Comparison of ENCODE assay signal across 1 cellular context in genomic region chr6:3068329-3069223, GRCh38.
A peak's percentile ranks its signal among the peaks of the same experiment; 100 is the strongest.
TF ChIP-seq lines count a peak whose summit lies in the region.

TSS of gene RIPK1 (plus strand) at chr6:3068494. CDS start at chr6:3076824, 8,330 bp downstream.

TF ChIP-seq in GM12878, 131 proteins besides CTCF, POLR2A, EP300 and RAD21 (continued from another document and continues in another):
- TF ChIP-seq, protein P1, sequence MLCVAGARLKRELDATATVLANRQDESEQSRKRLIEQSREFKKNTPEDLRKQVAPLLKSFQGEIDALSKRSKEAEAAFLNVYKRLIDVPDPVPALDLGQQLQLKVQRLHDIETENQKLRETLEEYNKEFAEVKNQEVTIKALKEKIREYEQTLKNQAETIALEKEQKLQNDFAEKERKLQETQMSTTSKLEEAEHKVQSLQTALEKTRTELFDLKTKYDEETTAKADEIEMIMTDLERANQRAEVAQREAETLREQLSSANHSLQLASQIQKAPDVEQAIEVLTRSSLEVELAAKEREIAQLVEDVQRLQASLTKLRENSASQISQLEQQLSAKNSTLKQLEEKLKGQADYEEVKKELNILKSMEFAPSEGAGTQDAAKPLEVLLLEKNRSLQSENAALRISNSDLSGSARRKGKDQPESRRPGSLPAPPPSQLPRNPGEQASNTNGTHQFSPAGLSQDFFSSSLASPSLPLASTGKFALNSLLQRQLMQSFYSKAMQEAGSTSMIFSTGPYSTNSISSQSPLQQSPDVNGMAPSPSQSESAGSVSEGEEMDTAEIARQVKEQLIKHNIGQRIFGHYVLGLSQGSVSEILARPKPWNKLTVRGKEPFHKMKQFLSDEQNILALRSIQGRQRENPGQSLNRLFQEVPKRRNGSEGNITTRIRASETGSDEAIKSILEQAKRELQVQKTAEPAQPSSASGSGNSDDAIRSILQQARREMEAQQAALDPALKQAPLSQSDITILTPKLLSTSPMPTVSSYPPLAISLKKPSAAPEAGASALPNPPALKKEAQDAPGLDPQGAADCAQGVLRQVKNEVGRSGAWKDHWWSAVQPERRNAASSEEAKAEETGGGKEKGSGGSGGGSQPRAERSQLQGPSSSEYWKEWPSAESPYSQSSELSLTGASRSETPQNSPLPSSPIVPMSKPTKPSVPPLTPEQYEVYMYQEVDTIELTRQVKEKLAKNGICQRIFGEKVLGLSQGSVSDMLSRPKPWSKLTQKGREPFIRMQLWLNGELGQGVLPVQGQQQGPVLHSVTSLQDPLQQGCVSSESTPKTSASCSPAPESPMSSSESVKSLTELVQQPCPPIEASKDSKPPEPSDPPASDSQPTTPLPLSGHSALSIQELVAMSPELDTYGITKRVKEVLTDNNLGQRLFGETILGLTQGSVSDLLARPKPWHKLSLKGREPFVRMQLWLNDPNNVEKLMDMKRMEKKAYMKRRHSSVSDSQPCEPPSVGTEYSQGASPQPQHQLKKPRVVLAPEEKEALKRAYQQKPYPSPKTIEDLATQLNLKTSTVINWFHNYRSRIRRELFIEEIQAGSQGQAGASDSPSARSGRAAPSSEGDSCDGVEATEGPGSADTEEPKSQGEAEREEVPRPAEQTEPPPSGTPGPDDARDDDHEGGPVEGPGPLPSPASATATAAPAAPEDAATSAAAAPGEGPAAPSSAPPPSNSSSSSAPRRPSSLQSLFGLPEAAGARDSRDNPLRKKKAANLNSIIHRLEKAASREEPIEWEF (IDR thresholded peaks at IDR 0.05; ENCODE audit: insufficient replicate concordance, low read depth, low read length) = no peak
- TF ChIP-seq HDAC6 (IDR thresholded peaks at IDR 0.05; ENCODE audit: unreplicated experiment) = peak; percentile 27
- no peak for TF ChIP-seq CEBPB (IDR thresholded peaks at IDR 0.05; ENCODE audit: borderline replicate concordance in 1 of 2, low read depth in 2 of 2, low read length in 2 of 2)
- TF ChIP-seq, protein P2, sequence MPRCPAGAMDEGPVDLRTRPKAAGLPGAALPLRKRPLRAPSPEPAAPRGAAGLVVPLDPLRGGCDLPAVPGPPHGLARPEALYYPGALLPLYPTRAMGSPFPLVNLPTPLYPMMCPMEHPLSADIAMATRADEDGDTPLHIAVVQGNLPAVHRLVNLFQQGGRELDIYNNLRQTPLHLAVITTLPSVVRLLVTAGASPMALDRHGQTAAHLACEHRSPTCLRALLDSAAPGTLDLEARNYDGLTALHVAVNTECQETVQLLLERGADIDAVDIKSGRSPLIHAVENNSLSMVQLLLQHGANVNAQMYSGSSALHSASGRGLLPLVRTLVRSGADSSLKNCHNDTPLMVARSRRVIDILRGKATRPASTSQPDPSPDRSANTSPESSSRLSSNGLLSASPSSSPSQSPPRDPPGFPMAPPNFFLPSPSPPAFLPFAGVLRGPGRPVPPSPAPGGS (IDR thresholded peaks at IDR 0.05; ENCODE audit: borderline replicate concordance, insufficient read depth, low read depth, low read length, poor library complexity, severe bottlenecking) = peak; percentile 61
- no peak for TF ChIP-seq RELB (IDR thresholded peaks at IDR 0.05; ENCODE audit: low read depth)
- peak; percentile 32; the same call in 1 of the 2 replicates for TF ChIP-seq HCFC1 (IDR thresholded peaks at IDR 0.05; ENCODE audit: low read length)
- no peak for TF ChIP-seq ZNF274 (IDR thresholded peaks at IDR 0.05; ENCODE audit: insufficient read depth, insufficient read length)
- TF ChIP-seq NR2C1 (IDR thresholded peaks at IDR 0.05) = peak; percentile 66
- TF ChIP-seq CBFB (IDR thresholded peaks at IDR 0.05; ENCODE audit: low read depth) = no peak
- no peak for TF ChIP-seq NRF1 (conservative IDR thresholded peaks at IDR 0.05; ENCODE audit: low read depth, low read length)
- TF ChIP-seq ELK1 (IDR thresholded peaks at IDR 0.05; ENCODE audit: low read depth, low read length) = peak; percentile 94
- TF ChIP-seq MEF2B (IDR thresholded peaks at IDR 0.05; ENCODE audit: partially characterized antibody, poor library complexity, severe bottlenecking) = no peak
- peak; percentile 100 for TF ChIP-seq LARP7 (IDR thresholded peaks at IDR 0.05)
- TF ChIP-seq ZNF384 (IDR thresholded peaks at IDR 0.05; ENCODE audit: borderline replicate concordance, low read depth, low read length) = no peak
- TF ChIP-seq BRCA1 (IDR thresholded peaks at IDR 0.05; ENCODE audit: low read depth, low read length) = no peak
- 0 out of 2 replicates have a peak, but pooled peaks have one; percentile 70 for TF ChIP-seq STAT1 (conservative IDR thresholded peaks at IDR 0.05)
- no peak for TF ChIP-seq KAT2A (conservative IDR thresholded peaks at IDR 0.05; ENCODE audit: control insufficient read depth, low read depth, low read length)
- peak; percentile 87; the same call in 1 of the 2 replicates for TF ChIP-seq RB1 (IDR thresholded peaks at IDR 0.05; ENCODE audit: borderline replicate concordance)
- TF ChIP-seq, protein P3, sequence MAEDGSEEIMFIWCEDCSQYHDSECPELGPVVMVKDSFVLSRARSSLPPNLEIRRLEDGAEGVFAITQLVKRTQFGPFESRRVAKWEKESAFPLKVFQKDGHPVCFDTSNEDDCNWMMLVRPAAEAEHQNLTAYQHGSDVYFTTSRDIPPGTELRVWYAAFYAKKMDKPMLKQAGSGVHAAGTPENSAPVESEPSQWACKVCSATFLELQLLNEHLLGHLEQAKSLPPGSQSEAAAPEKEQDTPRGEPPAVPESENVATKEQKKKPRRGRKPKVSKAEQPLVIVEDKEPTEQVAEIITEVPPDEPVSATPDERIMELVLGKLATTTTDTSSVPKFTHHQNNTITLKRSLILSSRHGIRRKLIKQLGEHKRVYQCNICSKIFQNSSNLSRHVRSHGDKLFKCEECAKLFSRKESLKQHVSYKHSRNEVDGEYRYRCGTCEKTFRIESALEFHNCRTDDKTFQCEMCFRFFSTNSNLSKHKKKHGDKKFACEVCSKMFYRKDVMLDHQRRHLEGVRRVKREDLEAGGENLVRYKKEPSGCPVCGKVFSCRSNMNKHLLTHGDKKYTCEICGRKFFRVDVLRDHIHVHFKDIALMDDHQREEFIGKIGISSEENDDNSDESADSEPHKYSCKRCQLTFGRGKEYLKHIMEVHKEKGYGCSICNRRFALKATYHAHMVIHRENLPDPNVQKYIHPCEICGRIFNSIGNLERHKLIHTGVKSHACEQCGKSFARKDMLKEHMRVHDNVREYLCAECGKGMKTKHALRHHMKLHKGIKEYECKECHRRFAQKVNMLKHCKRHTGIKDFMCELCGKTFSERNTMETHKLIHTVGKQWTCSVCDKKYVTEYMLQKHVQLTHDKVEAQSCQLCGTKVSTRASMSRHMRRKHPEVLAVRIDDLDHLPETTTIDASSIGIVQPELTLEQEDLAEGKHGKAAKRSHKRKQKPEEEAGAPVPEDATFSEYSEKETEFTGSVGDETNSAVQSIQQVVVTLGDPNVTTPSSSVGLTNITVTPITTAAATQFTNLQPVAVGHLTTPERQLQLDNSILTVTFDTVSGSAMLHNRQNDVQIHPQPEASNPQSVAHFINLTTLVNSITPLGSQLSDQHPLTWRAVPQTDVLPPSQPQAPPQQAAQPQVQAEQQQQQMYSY (CRISPR knock-in tag; IDR thresholded peaks at IDR 0.05) = no peak
- TF ChIP-seq GATAD2B (conservative IDR thresholded peaks at IDR 0.05; ENCODE audit: low read depth) = peak; percentile 99
- TF ChIP-seq, protein P4, sequence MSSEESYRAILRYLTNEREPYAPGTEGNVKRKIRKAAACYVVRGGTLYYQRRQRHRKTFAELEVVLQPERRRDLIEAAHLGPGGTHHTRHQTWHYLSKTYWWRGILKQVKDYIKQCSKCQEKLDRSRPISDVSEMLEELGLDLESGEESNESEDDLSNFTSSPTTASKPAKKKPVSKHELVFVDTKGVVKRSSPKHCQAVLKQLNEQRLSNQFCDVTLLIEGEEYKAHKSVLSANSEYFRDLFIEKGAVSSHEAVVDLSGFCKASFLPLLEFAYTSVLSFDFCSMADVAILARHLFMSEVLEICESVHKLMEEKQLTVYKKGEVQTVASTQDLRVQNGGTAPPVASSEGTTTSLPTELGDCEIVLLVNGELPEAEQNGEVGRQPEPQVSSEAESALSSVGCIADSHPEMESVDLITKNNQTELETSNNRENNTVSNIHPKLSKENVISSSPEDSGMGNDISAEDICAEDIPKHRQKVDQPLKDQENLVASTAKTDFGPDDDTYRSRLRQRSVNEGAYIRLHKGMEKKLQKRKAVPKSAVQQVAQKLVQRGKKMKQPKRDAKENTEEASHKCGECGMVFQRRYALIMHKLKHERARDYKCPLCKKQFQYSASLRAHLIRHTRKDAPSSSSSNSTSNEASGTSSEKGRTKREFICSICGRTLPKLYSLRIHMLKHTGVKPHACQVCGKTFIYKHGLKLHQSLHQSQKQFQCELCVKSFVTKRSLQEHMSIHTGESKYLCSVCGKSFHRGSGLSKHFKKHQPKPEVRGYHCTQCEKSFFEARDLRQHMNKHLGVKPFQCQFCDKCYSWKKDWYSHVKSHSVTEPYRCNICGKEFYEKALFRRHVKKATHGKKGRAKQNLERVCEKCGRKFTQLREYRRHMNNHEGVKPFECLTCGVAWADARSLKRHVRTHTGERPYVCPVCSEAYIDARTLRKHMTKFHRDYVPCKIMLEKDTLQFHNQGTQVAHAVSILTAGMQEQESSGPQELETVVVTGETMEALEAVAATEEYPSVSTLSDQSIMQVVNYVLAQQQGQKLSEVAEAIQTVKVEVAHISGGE (CRISPR knock-in tag; IDR thresholded peaks at IDR 0.05) = peak; percentile 66
- no peak for TF ChIP-seq FOXM1 (IDR thresholded peaks at IDR 0.05; ENCODE audit: low read depth, low read length)
- no peak for TF ChIP-seq WRNIP1 (IDR thresholded peaks at IDR 0.05; ENCODE audit: borderline replicate concordance, low read depth, low read length)
- TF ChIP-seq, protein P5, sequence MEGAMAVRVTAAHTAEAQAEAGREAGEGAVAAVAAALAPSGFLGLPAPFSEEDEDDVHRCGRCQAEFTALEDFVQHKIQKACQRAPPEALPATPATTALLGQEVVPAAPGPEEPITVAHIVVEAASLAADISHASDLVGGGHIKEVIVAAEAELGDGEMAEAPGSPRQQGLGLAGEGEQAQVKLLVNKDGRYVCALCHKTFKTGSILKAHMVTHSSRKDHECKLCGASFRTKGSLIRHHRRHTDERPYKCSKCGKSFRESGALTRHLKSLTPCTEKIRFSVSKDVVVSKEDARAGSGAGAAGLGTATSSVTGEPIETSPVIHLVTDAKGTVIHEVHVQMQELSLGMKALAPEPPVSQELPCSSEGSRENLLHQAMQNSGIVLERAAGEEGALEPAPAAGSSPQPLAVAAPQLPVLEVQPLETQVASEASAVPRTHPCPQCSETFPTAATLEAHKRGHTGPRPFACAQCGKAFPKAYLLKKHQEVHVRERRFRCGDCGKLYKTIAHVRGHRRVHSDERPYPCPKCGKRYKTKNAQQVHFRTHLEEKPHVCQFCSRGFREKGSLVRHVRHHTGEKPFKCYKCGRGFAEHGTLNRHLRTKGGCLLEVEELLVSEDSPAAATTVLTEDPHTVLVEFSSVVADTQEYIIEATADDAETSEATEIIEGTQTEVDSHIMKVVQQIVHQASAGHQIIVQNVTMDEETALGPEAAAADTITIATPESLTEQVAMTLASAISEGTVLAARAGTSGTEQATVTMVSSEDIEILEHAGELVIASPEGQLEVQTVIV (IDR thresholded peaks at IDR 0.05; ENCODE audit: borderline replicate concordance, partially characterized antibody) = peak; percentile 71
- peak; percentile 73 for TF ChIP-seq TAF1 (IDR thresholded peaks at IDR 0.05; ENCODE audit: borderline replicate concordance, low read depth, low read length)
- TF ChIP-seq RCOR1 (conservative IDR thresholded peaks at IDR 0.05; ENCODE audit: low read depth, low read length) = no peak
- 0 out of 2 replicates have a peak, but pooled peaks have one; percentile 33 for TF ChIP-seq CREB1 (IDR thresholded peaks at IDR 0.05; ENCODE audit: low read depth)
- TF ChIP-seq PBX3 (IDR thresholded peaks at IDR 0.05; ENCODE audit: insufficient replicate concordance, low read depth, low read length) = no peak
- no peak; the same call in 1 of the 2 replicates for TF ChIP-seq SMAD5 (IDR thresholded peaks at IDR 0.05; ENCODE audit: low read depth)
